ENCODE assay signal across 7 cellular contexts in genomic region chr2:20650880-20651730, GRCh38. TPM values are rescaled to one million over a fixed set of nuclear protein-coding genes. Genes with fewer than 3 reads are reported as not detected.
DNase-seq lines count a peak whose midpoint lies in the region; ATAC-seq and TF ChIP-seq lines count a peak whose summit lies in the region.

Gene HS1BP3 (minus strand): TSS chr2:20651098. CDS start chr2:20651063, 35 bp downstream.

- in situ Hi-C loops in astrocyte of the cerebellum (cut with HindIII; ENCODE audit: low sequenced_read_pairs) = no loop called here

- TF ChIP-seq POLR2A in GM15510 (IDR thresholded peaks at IDR 0.05; ENCODE audit: borderline replicate concordance, extremely low read depth, insufficient read length) = peak; percentile 72

- peak within 1 kb of the TSS; percentile 87 for H3K4me3 ChIP-seq in astrocyte of the cerebellum (ENCODE audit: low read depth, low read length)

- intact Hi-C loops in sciatic nerve (cut with DNase I) = no loop called here

- TF ChIP-seq CTCF in astrocyte of the cerebellum (IDR thresholded peaks at IDR 0.05; ENCODE audit: low read depth, low read length, missing control alignments) = peak; percentile 55

- ATAC-seq in HG02763 (IDR thresholded peaks at IDR 0.05; ENCODE audit: unreplicated experiment) (peak; percentile 96), sciatic nerve (peak; percentile 88)

- DNase-seq in NCI-H1417 treated with DMSO at 0.1 percent for 48 hours (lab: John Stamatoyannopoulos, UW) (peak; percentile 57), T-helper 22 cell (ENCODE audit: low read depth) (peak; percentile 83), astrocyte of the cerebellum (ENCODE audit: low read depth) (no peak), hippocampal formation (lab: John Stamatoyannopoulos, UW) (peak; percentile 76 to 83), sciatic nerve (ENCODE audit: low spot score) (peak; percentile 90)

RNA-seq across cellular contexts. Expression of gene HS1BP3, which starts in this region (rescaled TPM):
- total RNA-seq in sciatic nerve = 23.2 TPM
